ENCODE assay signal across 11 cellular contexts in genomic region chr9:4559238-4560182, GRCh38.
DNase-seq lines count a peak whose midpoint lies in the region; ATAC-seq and TF ChIP-seq lines count a peak whose summit lies in the region.
"Had no signal": no experiment of that assay in that cellular context is flagged by ENCODE, and none has a peak within 500 bp of the region (broad histone marks: within the 10 kb centered on the region; RNA-seq: fewer than 3 reads in every experiment).

No MANE protein-coding gene starts in this region.

- no peaks in the 10 kb centered on the region for H3K9me3 ChIP-seq in stomach
- no peaks in the 10 kb centered on the region for H3K9me3 ChIP-seq in upper lobe of right lung

- intact Hi-C loops in stomach (cut with DNase I; ENCODE audit: low total_unique reads), result no loop called here
- intact Hi-C loops in upper lobe of right lung (cut with DNase I), result no loop called here

- peaks cover 0 to 4% (median 0%) of the 10 kb centered on the region in 4 donors for H3K36me3 ChIP-seq in stomach
- H3K36me3 ChIP-seq in upper lobe of right lung, result no peaks in the 10 kb centered on the region

- H3K27ac ChIP-seq in stomach (no peak overlapping the region), upper lobe of right lung (no peak overlapping the region)

- H3K27me3 ChIP-seq in stomach (no peaks in the 10 kb centered on the region), upper lobe of right lung (no peaks in the 10 kb centered on the region)

- DNase-seq in GM13976 (ENCODE audit: low spot score) (peak; percentile 25), T-helper 9 cell (no peak), stomach (no peak), EL (no peak), upper lobe of right lung (no peak)
- DNase-seq: activated T-cell treated with anti-CD3 and anti-CD28 coated beads, Interleukin-2, amount 50 U/mL, for 24 hours; GF-D8 had no signal

- TF ChIP-seq CTCF in GM13976 (IDR thresholded peaks at IDR 0.05; ENCODE audit: borderline replicate concordance, control extremely low read depth, extremely low read depth, insufficient read depth, missing control alignments) (no peak), stomach (IDR thresholded peaks at IDR 0.05) (no peak), upper lobe of right lung (IDR thresholded peaks at IDR 0.05) (no peak)

- 69 to 92% (median 85%) methylated on average over 8 of the region's 8 CpGs for WGBS in stomach, 5 donors

- no peak for TF ChIP-seq POLR2A in stomach (IDR thresholded peaks at IDR 0.05)

- ATAC-seq in GM19452 (IDR thresholded peaks at IDR 0.05; ENCODE audit: unreplicated experiment), result peak; percentile 90
- ATAC-seq in HG02884 (IDR thresholded peaks at IDR 0.05; ENCODE audit: unreplicated experiment), result peak; percentile 87
- ATAC-seq in HG03575 (IDR thresholded peaks at IDR 0.05; ENCODE audit: extremely low read depth, insufficient number of reproducible peaks, low FRiP score, unreplicated experiment), result peak; percentile 77
- no peak for ATAC-seq in upper lobe of right lung
- ATAC-seq: Panc1 had no signal

- no peak overlapping the region for H3K4me3 ChIP-seq in stomach
- no peak overlapping the region for H3K4me3 ChIP-seq in upper lobe of right lung

- in situ Hi-C loops in GM13976 (cut with MboI; ENCODE audit: low sequenced_read_pairs, unreplicated experiment), result no loop called here

- H3K4me1 ChIP-seq in stomach (no peaks in the 10 kb centered on the region), upper lobe of right lung (peaks cover 5% of the 10 kb centered on the region)

- TF ChIP-seq EP300 in stomach (IDR thresholded peaks at IDR 0.05), result no peak
